ENCODE assay signal across 27 cellular contexts in genomic region chr4:5824227-5824626, GRCh38.
"Had no signal": no experiment of that assay in that cellular context is flagged by ENCODE, and none has a peak within 500 bp of the region (broad histone marks: within the 10 kb centered on the region; RNA-seq: fewer than 3 reads in every experiment).

No MANE protein-coding gene starts in this region.

- ATAC-seq: activated CD8-positive, alpha-beta T cell treated with anti-CD3 and anti-CD28 coated beads, Interleukin-2, amount 10 ng/mL, durations not matched to agents 7 days and 5 days; activated naive CD8-positive, alpha-beta T cell treated with anti-CD3 and anti-CD28 coated beads, Interleukin-2, amount 50 U/mL, for 24 hours; body of pancreas; effector memory CD8-positive, alpha-beta T cell; gastroesophageal sphincter; heart left ventricle; left cardiac atrium; sciatic nerve; T-cell had no signal

- H3K4me1 ChIP-seq: body of pancreas, parathyroid adenoma had no signal

- H3K9me3 ChIP-seq: body of pancreas, esophagus squamous epithelium, gastroesophageal sphincter, heart left ventricle, thoracic aorta had no signal

- H3K27me3 ChIP-seq: body of pancreas, dorsolateral prefrontal cortex, esophagus squamous epithelium, gastroesophageal sphincter, heart left ventricle had no signal

- FAIRE-seq: small intestine had no signal

- H3K79me2 ChIP-seq: parathyroid adenoma had no signal

- DNase-seq: activated CD4-positive, alpha-beta T cell treated with anti-CD3 and anti-CD28 coated beads for 1 hour; activated CD4-positive, alpha-beta T cell treated with anti-CD3 and anti-CD28 coated beads, Interleukin-2, amount 50 U/mL, for 1 hour; activated CD8-positive, alpha-beta T cell treated with anti-CD3 and anti-CD28 coated beads, Interleukin-2, amount 10 ng/mL, durations not matched to agents 7 days and 5 days; activated gamma-delta T cell; activated naive CD4-positive, alpha-beta T cell treated with anti-CD3 and anti-CD28 coated beads, Interleukin-2, amount 50 U/mL, for 16 hours; activated naive CD8-positive, alpha-beta T cell treated with anti-CD3 and anti-CD28 coated beads, Interleukin-2, amount 50 U/mL, for 24 hours; body of pancreas; effector memory CD8-positive, alpha-beta T cell; esophagus squamous epithelium; heart left ventricle; islet precursor cell; left cardiac atrium; stimulated activated CD4-positive, alpha-beta T cell treated with anti-CD3 and anti-CD28 coated beads, Interleukin-2, amount 100 ng/mL, for 48 hours; stimulated activated CD8-positive, alpha-beta memory T cell treated with anti-CD3 and anti-CD28 coated beads, Interleukin-4, amount 100 ng/mL, for 48 hours; stimulated activated naive B cell treated with anti-CD40 and anti-IgM and Interleukin-4, amounts not matched to agents 10 μg/mL and 1 μg/mL and 100 μg/mL, for 72 hours; T-cell; T-helper 9 cell had no signal

- H3K4me3 Mint-ChIP-seq: activated CD8-positive, alpha-beta T cell treated with anti-CD3 and anti-CD28 coated beads, Interleukin-2, amount 10 ng/mL, durations not matched to agents 7 days and 5 days; activated naive CD8-positive, alpha-beta T cell treated with anti-CD3 and anti-CD28 coated beads, Interleukin-2, amount 50 U/mL, for 24 hours; activated T-helper 1 cell treated with anti-CD3 and anti-CD28 coated beads, Interleukin-12 subunit alpha, Interleukin-12 subunit beta, Interleukin-2, Interleukin-4 antibody, amounts not matched to agents 30 ng/mL and 10 ng/mL and 1 ng/mL, durations not matched to agents 14 hours and 24 hours and 36 hours; effector memory CD8-positive, alpha-beta T cell; memory B cell; nephron; stimulated activated naive B cell treated with anti-CD40 and anti-IgM and Interleukin-4, amounts not matched to agents 10 μg/mL and 1 μg/mL and 100 μg/mL, for 72 hours; T-cell; type B pancreatic cell had no signal

- H3K36me3 Mint-ChIP-seq: memory B cell; stimulated activated naive B cell treated with anti-CD40 and anti-IgM and Interleukin-4, amounts not matched to agents 10 μg/mL and 1 μg/mL and 100 μg/mL, for 72 hours; T-cell had no signal

- H3K9ac ChIP-seq: parathyroid adenoma had no signal

- H3K4me1 Mint-ChIP-seq: memory B cell had no signal

- H2AFZ ChIP-seq: parathyroid adenoma had no signal

- H3K4me3 ChIP-seq: body of pancreas, dorsolateral prefrontal cortex, esophagus squamous epithelium, gastroesophageal sphincter, heart left ventricle, thoracic aorta had no signal

- H3K9me3 Mint-ChIP-seq: activated naive CD8-positive, alpha-beta T cell treated with anti-CD3 and anti-CD28 coated beads, Interleukin-2, amount 50 U/mL, for 24 hours; activated T-helper 1 cell treated with anti-CD3 and anti-CD28 coated beads, Interleukin-12 subunit alpha, Interleukin-12 subunit beta, Interleukin-2, Interleukin-4 antibody, amounts not matched to agents 30 ng/mL and 10 ng/mL and 1 ng/mL, durations not matched to agents 14 hours and 24 hours and 36 hours; effector memory CD8-positive, alpha-beta T cell; memory B cell; nephron; stimulated activated naive B cell treated with anti-CD40 and anti-IgM and Interleukin-4, amounts not matched to agents 10 μg/mL and 1 μg/mL and 100 μg/mL, for 72 hours; type B pancreatic cell had no signal

- H3K27ac ChIP-seq: body of pancreas, dorsolateral prefrontal cortex, esophagus squamous epithelium, gastroesophageal sphincter, heart left ventricle, parathyroid adenoma, thoracic aorta had no signal

- H3K27me3 Mint-ChIP-seq: type B pancreatic cell had no signal

- H3K27ac Mint-ChIP-seq: activated CD8-positive, alpha-beta T cell treated with anti-CD3 and anti-CD28 coated beads, Interleukin-2, amount 10 ng/mL, durations not matched to agents 7 days and 5 days; activated naive CD8-positive, alpha-beta T cell treated with anti-CD3 and anti-CD28 coated beads, Interleukin-2, amount 50 U/mL, for 24 hours; activated T-helper 1 cell treated with anti-CD3 and anti-CD28 coated beads, Interleukin-12 subunit alpha, Interleukin-12 subunit beta, Interleukin-2, Interleukin-4 antibody, amounts not matched to agents 30 ng/mL and 10 ng/mL and 1 ng/mL, durations not matched to agents 14 hours and 24 hours and 36 hours; effector memory CD8-positive, alpha-beta T cell; memory B cell; nephron; stimulated activated naive B cell treated with anti-CD40 and anti-IgM and Interleukin-4, amounts not matched to agents 10 μg/mL and 1 μg/mL and 100 μg/mL, for 72 hours; T-cell; type B pancreatic cell had no signal
